In the genomic region with DNA sequence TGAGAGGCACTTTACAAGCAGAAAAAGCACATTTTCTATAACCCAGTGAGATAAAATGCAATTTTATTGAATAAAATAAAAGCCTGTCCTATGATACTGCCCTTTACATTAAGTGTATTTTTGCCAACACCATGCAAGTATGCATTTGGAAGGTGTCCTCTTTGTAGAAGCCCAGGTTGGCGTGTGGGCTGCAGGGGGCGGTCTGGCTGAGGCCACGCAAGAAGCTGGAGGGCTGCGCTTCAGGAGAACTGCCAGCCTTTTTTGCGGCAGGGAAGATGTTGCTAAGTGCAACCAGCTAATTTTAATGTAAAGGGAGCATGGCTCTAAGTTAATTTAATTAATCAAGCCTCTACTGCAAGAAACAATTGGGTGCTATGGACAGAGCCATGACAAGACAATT, we compare ENCODE assay signal across 14 cellular contexts.
DNase-seq lines count a peak whose midpoint lies in the region; ATAC-seq and TF ChIP-seq lines count a peak whose summit lies in the region.
"Had no signal": no experiment of that assay in that cellular context is flagged by ENCODE, and none has a peak within 500 bp of the region (broad histone marks: within the 10 kb centered on the region; RNA-seq: fewer than 3 reads in every experiment).

No MANE protein-coding gene starts in this region.

- no peak for ATAC-seq in HG03280 (IDR thresholded peaks at IDR 0.05; ENCODE audit: unreplicated experiment)
- ATAC-seq: HCT116 had no signal

- no peaks in the 10 kb centered on the region for H3K9me3 ChIP-seq in OCI-LY1 (ENCODE audit: low read length)
- no peaks in the 10 kb centered on the region for H3K9me3 ChIP-seq in endodermal cell (ENCODE audit: control insufficient read depth, low read length)
- no peaks in the 10 kb centered on the region for H3K9me3 ChIP-seq in neural progenitor cell (ENCODE audit: low read depth)

- H2AFZ ChIP-seq in OCI-LY1 (ENCODE audit: low read length): no peak overlapping the region
- H2AFZ ChIP-seq in neural progenitor cell (replicated peaks): no peak overlapping the region
- H2AFZ ChIP-seq: GM23248 had no signal

- DNase-seq in endodermal cell (peak; percentile 59), neural progenitor cell (ENCODE audit: low spot score) (peak; percentile 19), cerebellar cortex (ENCODE audit: low spot score) (no peak), DMS 273 treated with DMSO at 0.1 percent for 48 hours (lab: John Stamatoyannopoulos, UW) (no peak)
- DNase-seq: C1 segment of cervical spinal cord; Calu3; CD4-positive, alpha-beta memory T cell; COR-L47; DMS153; DND-41; GM23248 had no signal

- H3K27ac Mint-ChIP-seq in endodermal cell: no peak overlapping the region
- H3K27ac Mint-ChIP-seq in neural progenitor cell: no peak overlapping the region
- H3K27ac Mint-ChIP-seq: CD4-positive, alpha-beta memory T cell had no signal

- no peak overlapping the region for H3K27ac ChIP-seq in OCI-LY1 (ENCODE audit: low read depth, low read length, poor library complexity, severe bottlenecking)
- no peak overlapping the region for H3K27ac ChIP-seq in endodermal cell (ENCODE audit: low read depth, low read length)
- no peak overlapping the region for H3K27ac ChIP-seq in neural progenitor cell
- H3K27ac ChIP-seq: GM23248 had no signal

- no peak overlapping the region for H3K4me3 ChIP-seq in OCI-LY1 (ENCODE audit: low read depth, low read length, poor library complexity, severe bottlenecking)
- no peak overlapping the region for H3K4me3 ChIP-seq in endodermal cell (ENCODE audit: low read length)
- no peak overlapping the region for H3K4me3 ChIP-seq in neural progenitor cell
- H3K4me3 ChIP-seq: GM23248 had no signal

- H3F3A ChIP-seq in OCI-LY1 (ENCODE audit: insufficient read depth, low read length) (no peaks in the 10 kb centered on the region), neural progenitor cell (ENCODE audit: low read depth) (no peaks in the 10 kb centered on the region)

- H3K36me3 ChIP-seq in OCI-LY1 (ENCODE audit: insufficient read depth, low read length): no peaks in the 10 kb centered on the region
- H3K36me3 ChIP-seq in endodermal cell (ENCODE audit: control insufficient read depth, insufficient read depth, low read length): no peaks in the 10 kb centered on the region
- no peaks in the 10 kb centered on the region for H3K36me3 ChIP-seq in neural progenitor cell

- H3K79me2 ChIP-seq in OCI-LY1 (ENCODE audit: insufficient read depth, low read length) (no peaks in the 10 kb centered on the region), neural progenitor cell (ENCODE audit: low read depth) (no peaks in the 10 kb centered on the region)

- H3K27me3 ChIP-seq in OCI-LY1 (ENCODE audit: insufficient read depth, low read length) (no peaks in the 10 kb centered on the region), endodermal cell (ENCODE audit: control insufficient read depth, insufficient read depth, low read length, poor library complexity, severe bottlenecking) (no peaks in the 10 kb centered on the region), neural progenitor cell (no peaks in the 10 kb centered on the region)

- H3K9me3 Mint-ChIP-seq in endodermal cell (no peaks in the 10 kb centered on the region), neural progenitor cell (no peaks in the 10 kb centered on the region)
- H3K9me3 Mint-ChIP-seq: CD4-positive, alpha-beta memory T cell had no signal

- H3K4me3 Mint-ChIP-seq in endodermal cell (no peak overlapping the region), neural progenitor cell (no peak overlapping the region)
- H3K4me3 Mint-ChIP-seq: CD4-positive, alpha-beta memory T cell had no signal

- peaks cover 4% of the 10 kb centered on the region for H3K27me3 Mint-ChIP-seq in endodermal cell (ENCODE audit: insufficient read depth)
- H3K27me3 Mint-ChIP-seq in neural progenitor cell (ENCODE audit: insufficient read depth, low read depth): peaks cover 13% of the 10 kb centered on the region
- H3K27me3 Mint-ChIP-seq: CD4-positive, alpha-beta memory T cell had no signal

- H3K4me1 Mint-ChIP-seq in endodermal cell (no peaks in the 10 kb centered on the region), neural progenitor cell (peaks cover 10% of the 10 kb centered on the region)
- H3K4me1 Mint-ChIP-seq: CD4-positive, alpha-beta memory T cell had no signal

- H3K4me2 ChIP-seq in OCI-LY1 (ENCODE audit: low read length): no peak overlapping the region
- H3K4me2 ChIP-seq in neural progenitor cell: no peak overlapping the region

- no peaks in the 10 kb centered on the region for H3K36me3 Mint-ChIP-seq in endodermal cell (ENCODE audit: low read depth)
- no peaks in the 10 kb centered on the region for H3K36me3 Mint-ChIP-seq in neural progenitor cell
- H3K36me3 Mint-ChIP-seq: CD4-positive, alpha-beta memory T cell had no signal

- no peaks in the 10 kb centered on the region for H3K9me2 ChIP-seq in OCI-LY1 (ENCODE audit: low read depth, low read length)

- H3K4me1 ChIP-seq in OCI-LY1 (ENCODE audit: insufficient read depth, low read length, severe bottlenecking) (no peaks in the 10 kb centered on the region), endodermal cell (ENCODE audit: control insufficient read depth, insufficient read depth, low read length) (no peaks in the 10 kb centered on the region), neural progenitor cell (no peaks in the 10 kb centered on the region)

- H3K9ac ChIP-seq in OCI-LY1 (ENCODE audit: low read length) (no peak overlapping the region), endodermal cell (ENCODE audit: extremely low read depth, low read length, poor library complexity, severe bottlenecking) (no peak overlapping the region), neural progenitor cell (no peak overlapping the region)
- H3K9ac ChIP-seq: GM23248 had no signal

- TF ChIP-seq CTCF in OCI-LY1 (IDR thresholded peaks at IDR 0.05; ENCODE audit: low read length) (0 out of 2 replicates have a peak, but pooled peaks have one; percentile 5), endodermal cell (conservative IDR thresholded peaks at IDR 0.05) (peak; percentile 56), neural progenitor cell (IDR thresholded peaks at IDR 0.05) (peak; percentile 35)

- H4K20me1 ChIP-seq in OCI-LY1 (ENCODE audit: insufficient read depth, low read length) (no peaks in the 10 kb centered on the region), neural progenitor cell (ENCODE audit: low read depth) (no peaks in the 10 kb centered on the region)

- 91 to 100% methylated on average over 1 to 5 of the region's 5 CpGs for WGBS in endodermal cell (ENCODE audit: insufficient coverage in 1 of 2, insufficient read length in 1 of 2), 2 experiments

Comparison
In these comparisons a context has a peak if more than half of its experiments do, and no peak if none do; other contexts are left out.
1. CTCF ChIP-seq: peak in every context shown above with its lines; median percentile 56 in endodermal cell; 35 in neural progenitor cell; 5 in OCI-LY1.
2. DNase-seq: peak in endodermal cell (single experiment) and neural progenitor cell (single experiment); none in cerebellar cortex (single experiment) and DMS 273 treated with DMSO at 0.1 percent for 48 hours (single experiment).